1 cellular context compared by ENCODE assay signal in genomic region chr20:33631910-33632309, GRCh38. TPM values are rescaled to one million over a fixed set of nuclear protein-coding genes. Genes with fewer than 3 reads are reported as not detected.
"Had no signal": no experiment of that assay in that cellular context is flagged by ENCODE, and none has a peak within 500 bp of the region (broad histone marks: within the 10 kb centered on the region; RNA-seq: fewer than 3 reads in every experiment).

No MANE protein-coding gene starts in this region.

RNA-seq across cellular contexts. Expression of gene ACTL10, which starts 34.8 kb away (rescaled TPM):
- total RNA-seq: G401 had no signal
